Comparison of ENCODE assay signal across 21 cellular contexts in the genomic region with DNA sequence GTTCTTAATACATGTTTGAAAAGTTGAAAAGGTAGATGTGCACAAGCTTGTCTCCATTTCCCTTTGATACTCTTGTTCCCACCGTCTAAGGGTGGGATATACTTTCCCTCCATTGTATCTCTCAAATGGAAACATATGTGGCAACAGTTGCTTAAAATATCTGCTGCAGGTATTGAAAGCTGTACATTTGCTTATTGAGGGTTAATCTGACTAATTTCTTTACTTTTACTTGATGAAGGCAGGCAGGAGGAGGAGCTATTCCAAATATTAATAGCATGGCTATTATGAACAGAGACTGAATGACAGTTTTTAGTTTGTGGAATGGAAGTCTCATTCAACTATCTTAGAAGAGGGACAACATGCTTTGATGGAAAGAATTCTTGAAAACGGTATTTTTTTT.
DNase-seq lines count a peak whose midpoint lies in the region; ATAC-seq and TF ChIP-seq lines count a peak whose summit lies in the region.
"Had no signal": no experiment of that assay in that cellular context is flagged by ENCODE, and none has a peak within 500 bp of the region (broad histone marks: within the 10 kb centered on the region; RNA-seq: fewer than 3 reads in every experiment).

No MANE protein-coding gene starts in this region.

- no peak overlapping the region for H3K4me3 ChIP-seq in left lung
- H3K4me3 ChIP-seq: A549, GM23338 had no signal

- no peaks in the 10 kb centered on the region for H3K9me3 ChIP-seq in left lung
- H3K9me3 ChIP-seq: A549 had no signal

- no peaks in the 10 kb centered on the region for H3K27me3 ChIP-seq in left lung

- H3K27ac ChIP-seq in left lung: no peak overlapping the region
- H3K27ac ChIP-seq: 22Rv1, A549, C4-2B had no signal

- TF ChIP-seq CTCF in left lung (IDR thresholded peaks at IDR 0.05): no peak

- H3K36me3 ChIP-seq in left lung: no peaks in the 10 kb centered on the region

- peak; percentile 66 for ATAC-seq in GM18502 (IDR thresholded peaks at IDR 0.05; ENCODE audit: poor library complexity, unreplicated experiment)
- ATAC-seq in GM18870 (IDR thresholded peaks at IDR 0.05; ENCODE audit: unreplicated experiment): peak; percentile 47
- peak; percentile 39 for ATAC-seq in HG02870 (IDR thresholded peaks at IDR 0.05; ENCODE audit: unreplicated experiment)
- peak; percentile 50 for ATAC-seq in HG03378 (IDR thresholded peaks at IDR 0.05; ENCODE audit: unreplicated experiment)
- no peak for ATAC-seq in left colon
- no peak for ATAC-seq in left lung
- ATAC-seq: A549, GM23338, HepG2 had no signal

- DNase-seq in SHP77 (lab: John Stamatoyannopoulos, UW) (no peak), left colon (no peak), left lung (no peak), ureter (ENCODE audit: low spot score) (no peak)
- DNase-seq: AML-193; CD4-positive, alpha-beta T cell; DMS153; DMS79; GDM1; HCEC 1CT; Kasumi-1; KG1 had no signal

- no peaks in the 10 kb centered on the region for H3K4me1 ChIP-seq in left lung
- H3K4me1 ChIP-seq: A549 had no signal

- intact Hi-C loops in left colon (cut with DNase I, micrococcal nuclease): no loop called here
- intact Hi-C loops in left lung (cut with DNase I): no loop called here

Comparison
In these comparisons a context has a peak if more than half of its experiments do, and no peak if none do; other contexts are left out.
1. ATAC-seq: peak in GM18502 (single experiment), GM18870 (single experiment), HG02870 (single experiment) and HG03378 (single experiment); none in left colon (single experiment) and left lung (single experiment).